Comparison of ENCODE assay signal across 15 cellular contexts in genomic region chr9:72978724-72979123, GRCh38.
A peak's percentile ranks its signal among the peaks of the same experiment; 100 is the strongest.
DNase-seq lines count a peak whose midpoint lies in the region; ATAC-seq and TF ChIP-seq lines count a peak whose summit lies in the region.
"Had no signal": no experiment of that assay in that cellular context is flagged by ENCODE, and none has a peak within 500 bp of the region (broad histone marks: within the 10 kb centered on the region; RNA-seq: fewer than 3 reads in every experiment).

No MANE protein-coding gene starts in this region.

- H3K4me1 ChIP-seq in ACC112 (ENCODE audit: control insufficient read depth, insufficient read depth, low read length, unreplicated experiment) = peaks cover 25% of the 10 kb centered on the region

- peak overlapping the region; percentile 12 for H3K27ac ChIP-seq in ACC112 (ENCODE audit: low read depth, low read length)
- H3K27ac ChIP-seq: HL-60, transverse colon had no signal

- no peaks in the 10 kb centered on the region for H3K79me2 ChIP-seq in ACC112 (ENCODE audit: control insufficient read depth, insufficient read depth, low read length, unreplicated experiment)

- no peak for TF ChIP-seq POLR2A in GM18505 (IDR thresholded peaks at IDR 0.05; ENCODE audit: borderline replicate concordance, extremely low read depth, insufficient read depth, insufficient read length)

- no peak overlapping the region for H3K4me3 ChIP-seq in ACC112 (ENCODE audit: low read depth, low read length)
- H3K4me3 ChIP-seq: transverse colon had no signal

- ATAC-seq in GM18505 (IDR thresholded peaks at IDR 0.05; ENCODE audit: unreplicated experiment) = no peak
- no peak for ATAC-seq in GM21423 (IDR thresholded peaks at IDR 0.05; ENCODE audit: unreplicated experiment)
- no peak for ATAC-seq in HG03280 (IDR thresholded peaks at IDR 0.05; ENCODE audit: unreplicated experiment)
- ATAC-seq in HG02798 (IDR thresholded peaks at IDR 0.05; ENCODE audit: poor library complexity, unreplicated experiment) = no peak

- no peaks in the 10 kb centered on the region for H3K36me3 ChIP-seq in ACC112 (ENCODE audit: insufficient read depth, low read length)
- H3K36me3 ChIP-seq: transverse colon had no signal

- H3K27me3 ChIP-seq in ACC112 (ENCODE audit: insufficient read depth, low read length) = no peaks in the 10 kb centered on the region
- H3K27me3 ChIP-seq: transverse colon had no signal

- H2AFZ ChIP-seq in ACC112 (ENCODE audit: low read length, unreplicated experiment) = no peak overlapping the region

- peak; percentile 4 for DNase-seq in HPDE6-E6E7 (ENCODE audit: extremely low spot score)
- DNase-seq in amniotic epithelial cell (ENCODE audit: low read depth) = peak; percentile 71
- DNase-seq in kidney tubule cell (ENCODE audit: low spot score) = peak; percentile 37
- DNase-seq: activated CD4-positive, alpha-beta memory T cell treated with anti-CD3 and anti-CD28 coated beads for 36 hours; activated effector memory CD4-positive, alpha-beta T cell treated with anti-CD3 and anti-CD28 coated beads, Interleukin-2, amount 50 U/mL, for 16 hours; DND-41; GOT3; NCI-H2227 treated with DMSO at 0.1 percent for 48 hours; transverse colon had no signal

Comparison
In these comparisons a context has a peak if more than half of its experiments do, and no peak if none do; other contexts are left out.
1. DNase-seq: peak in every context shown above with its lines; median percentile 71 in amniotic epithelial cell; 37 in kidney tubule cell; 4 in HPDE6-E6E7.